ENCODE assay signal across 35 cellular contexts in the genomic region with DNA sequence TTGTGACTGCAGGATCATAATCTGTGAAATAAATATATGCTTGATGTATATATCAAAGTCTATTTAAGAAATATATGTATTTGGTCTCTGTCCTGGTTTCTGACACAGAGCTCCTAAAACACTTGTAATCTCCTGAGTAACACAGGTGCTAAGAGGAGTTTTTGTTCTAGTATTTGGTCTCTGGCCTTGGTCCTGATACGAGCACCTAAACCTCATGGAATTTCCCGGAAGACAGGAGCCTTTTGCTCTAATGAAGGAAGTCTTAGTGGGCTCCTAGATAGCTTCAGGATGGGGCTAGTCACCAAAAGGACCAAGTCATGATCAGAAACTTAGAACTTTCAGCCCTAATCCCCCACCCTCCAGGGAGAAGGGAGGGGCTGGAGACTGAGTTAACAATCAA. TPM values are rescaled to one million over a fixed set of nuclear protein-coding genes. Genes with fewer than 3 reads are reported as not detected.
"Had no signal": no experiment of that assay in that cellular context is flagged by ENCODE, and none has a peak within 500 bp of the region (broad histone marks: within the 10 kb centered on the region; RNA-seq: fewer than 3 reads in every experiment).

No MANE protein-coding gene starts in this region.

- H3K4me3 Mint-ChIP-seq: activated naive CD8-positive, alpha-beta T cell treated with anti-CD3 and anti-CD28 coated beads for 36 hours; brain; naive B cell; nephron progenitor cell; stimulated activated effector memory CD8-positive, alpha-beta T cell treated with anti-CD3 and anti-CD28 coated beads, Interleukin-12 subunit alpha, Interleukin-12 subunit beta, amount 100 ng/mL, for 72 hours; stimulated activated naive CD8-positive, alpha-beta T cell treated with anti-CD3 and anti-CD28 coated beads, Interleukin-15, Interleukin-2, amounts not matched to agents 100 ng/mL and 50 ng/mL, for 24 hours had no signal

- H3K27me3 ChIP-seq: adrenal gland, cardiac muscle cell, colonic mucosa, gastroesophageal sphincter, heart left ventricle, ovary, sigmoid colon had no signal

- ATAC-seq: activated CD4-positive, CD25-positive, alpha-beta regulatory T cell treated with anti-CD3 and anti-CD28 coated beads, Interleukin-2, amount 50 U/mL, for 24 hours; gastroesophageal sphincter; heart left ventricle; stimulated activated effector memory CD8-positive, alpha-beta T cell treated with anti-CD3 and anti-CD28 coated beads, Interleukin-12 subunit alpha, Interleukin-12 subunit beta, amount 100 ng/mL, for 72 hours had no signal

- H3K4me3 ChIP-seq: adrenal gland, cardiac muscle cell, colonic mucosa, gastroesophageal sphincter, heart left ventricle, left ventricle myocardium inferior, ovary, sigmoid colon, thoracic aorta had no signal

- H3K27ac Mint-ChIP-seq: activated naive CD8-positive, alpha-beta T cell treated with anti-CD3 and anti-CD28 coated beads for 36 hours; naive B cell; nephron progenitor cell; progenitor cell of endocrine pancreas; stimulated activated effector memory CD8-positive, alpha-beta T cell treated with anti-CD3 and anti-CD28 coated beads, Interleukin-12 subunit alpha, Interleukin-12 subunit beta, amount 100 ng/mL, for 72 hours; stimulated activated naive CD8-positive, alpha-beta T cell treated with anti-CD3 and anti-CD28 coated beads, Interleukin-15, Interleukin-2, amounts not matched to agents 100 ng/mL and 50 ng/mL, for 24 hours had no signal

- H3K9me3 Mint-ChIP-seq: activated naive CD8-positive, alpha-beta T cell treated with anti-CD3 and anti-CD28 coated beads for 36 hours; brain; naive B cell; stimulated activated effector memory CD8-positive, alpha-beta T cell treated with anti-CD3 and anti-CD28 coated beads, Interleukin-12 subunit alpha, Interleukin-12 subunit beta, amount 100 ng/mL, for 72 hours; stimulated activated naive CD8-positive, alpha-beta T cell treated with anti-CD3 and anti-CD28 coated beads, Interleukin-15, Interleukin-2, amounts not matched to agents 100 ng/mL and 50 ng/mL, for 24 hours had no signal

- FAIRE-seq: islet of Langerhans, small intestine, urothelium cell line had no signal

- H3K4me1 ChIP-seq: colonic mucosa had no signal

- H3K27ac ChIP-seq: cardiac muscle cell, colonic mucosa, gastroesophageal sphincter, heart left ventricle, left ventricle myocardium inferior, ovary, sigmoid colon, thoracic aorta, VCaP had no signal

- H3K27me3 Mint-ChIP-seq: activated naive CD8-positive, alpha-beta T cell treated with anti-CD3 and anti-CD28 coated beads for 36 hours; brain; naive B cell; progenitor cell of endocrine pancreas; stimulated activated naive CD8-positive, alpha-beta T cell treated with anti-CD3 and anti-CD28 coated beads, Interleukin-15, Interleukin-2, amounts not matched to agents 100 ng/mL and 50 ng/mL, for 24 hours had no signal

- H3K4me1 Mint-ChIP-seq: activated naive CD8-positive, alpha-beta T cell treated with anti-CD3 and anti-CD28 coated beads for 36 hours; nephron progenitor cell had no signal

- DNase-seq: activated CD4-positive, alpha-beta T cell treated with anti-CD3 and anti-CD28 coated beads for 48 hours; activated CD4-positive, alpha-beta T cell treated with anti-CD3 and anti-CD28 coated beads, Interleukin-2, amount 50 U/mL, for 48 hours; activated CD8-positive, alpha-beta memory T cell treated with anti-CD3 and anti-CD28 coated beads for 24 hours; activated effector memory CD4-positive, alpha-beta T cell treated with Interleukin-2 at 50 U/mL for 16 hours; activated naive CD4-positive, alpha-beta T cell treated with Interleukin-2 at 50 U/mL for 16 hours; activated naive CD8-positive, alpha-beta T cell treated with anti-CD3 and anti-CD28 coated beads for 36 hours; adrenal gland; aorta; cerebellar nuclear complex; colonic mucosa; effector CD8-positive, alpha-beta T cell; erythroblast; hypothalamus; left ventricle myocardium inferior; naive B cell; nephron progenitor cell; ovary; retina; sigmoid colon; small intestine; stimulated activated CD4-positive, alpha-beta T cell treated with anti-CD3 and anti-CD28 coated beads, Interleukin-4, amount 100 ng/mL, for 24 hours; trophoblast cell had no signal

- H3K9me3 ChIP-seq: adrenal gland, colonic mucosa, gastroesophageal sphincter, heart left ventricle, left ventricle myocardium inferior, ovary, sigmoid colon, thoracic aorta had no signal

- H3K36me3 ChIP-seq: cardiac muscle cell, colonic mucosa, ovary had no signal

RNA-seq across cellular contexts. Expression of gene MUSTN1, which starts 19.2 kb away (rescaled TPM):
- total RNA-seq: cardiac muscle cell, dermis microvascular lymphatic vessel endothelial cell, progenitor cell of endocrine pancreas had no signal
- polyA plus RNA-seq: cardiac muscle cell had no signal

RNA-seq across cellular contexts. Expression of gene ITIH3, which starts 59.4 kb away (rescaled TPM):
- total RNA-seq: activated naive CD8-positive, alpha-beta T cell treated with anti-CD3 and anti-CD28 coated beads for 36 hours had no signal
